ENCODE assay signal across 20 cellular contexts in the genomic region with DNA sequence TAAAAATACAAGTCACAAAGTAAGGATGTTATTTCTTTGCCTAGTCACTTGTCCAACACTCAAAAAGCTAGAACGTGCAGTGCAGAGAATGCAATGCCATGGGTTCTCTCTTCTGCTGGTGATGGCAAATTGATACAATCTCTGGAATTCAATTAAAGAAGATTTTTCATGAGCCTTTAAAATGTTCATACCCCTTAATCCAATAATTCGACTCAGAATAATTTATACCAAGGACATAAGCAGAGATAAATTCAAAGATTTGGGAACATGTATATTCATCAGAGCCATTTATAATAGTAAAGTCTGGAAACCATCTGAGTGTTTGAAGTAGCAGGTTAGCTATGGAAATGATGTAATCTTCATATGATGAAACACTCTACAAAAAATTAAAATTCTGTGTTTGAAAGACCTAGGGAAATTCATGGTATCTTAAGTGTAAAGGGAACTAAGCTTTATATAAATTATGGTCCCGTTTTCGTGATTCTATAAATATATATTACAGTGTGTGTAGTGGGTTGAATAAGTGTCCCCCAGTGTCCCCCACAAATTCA. TPM values are rescaled to one million over a fixed set of nuclear protein-coding genes. Genes with fewer than 3 reads are reported as not detected.
DNase-seq lines count a peak whose midpoint lies in the region; ATAC-seq and TF ChIP-seq lines count a peak whose summit lies in the region.
"Had no signal": no experiment of that assay in that cellular context is flagged by ENCODE, and none has a peak within 500 bp of the region (broad histone marks: within the 10 kb centered on the region; RNA-seq: fewer than 3 reads in every experiment).

No MANE protein-coding gene starts in this region.

- no peak for TF ChIP-seq CTCF in SK-N-SH (IDR thresholded peaks at IDR 0.05)
- TF ChIP-seq CTCF in osteocyte (IDR thresholded peaks at IDR 0.05) = no peak

- H3K9me3 Mint-ChIP-seq in dendritic cell treated with granulocyte-macrophage colony-stimulating factor and Interleukin-4, amounts not matched to agents 40 ng/mL and 50 ng/mL, for 4 days = peaks cover 14% of the 10 kb centered on the region
- peaks cover 9% of the 10 kb centered on the region for H3K9me3 Mint-ChIP-seq in osteocyte (ENCODE audit: unreplicated experiment)

- 52% methylated on average over 4 of the region's 4 CpGs for WGBS in SK-N-SH (ENCODE audit: low lambda C conversion rate)
- WGBS in aorta, 2 donors = 78 to 84% methylated on average over 4 of the region's 4 CpGs

- H3K36me3 ChIP-seq in SK-N-SH (replicated peaks in 1 of 2; ENCODE audit: control insufficient read depth in 1 of 2, insufficient read depth in 2 of 2, low read length in 1 of 2) (no peaks in the 10 kb centered on the region), adipocyte (ENCODE audit: control insufficient read depth, insufficient read depth, low read length, severe bottlenecking) (no peaks in the 10 kb centered on the region), aorta (ENCODE audit: control insufficient read depth in 1 of 2, insufficient read depth in 2 of 2, low read length in 1 of 2) (no peaks in the 10 kb centered on the region)
- H3K36me3 ChIP-seq: BLaER1 treated with 17β-estradiol and CSF1 and Interleukin-3, amounts not matched to agents 10 nM and 100 nM had no signal

- H2AFZ ChIP-seq in SK-N-SH (ENCODE audit: low read depth) = no peak overlapping the region

- H3K36me3 Mint-ChIP-seq in dendritic cell treated with granulocyte-macrophage colony-stimulating factor and Interleukin-4, amounts not matched to agents 40 ng/mL and 50 ng/mL, for 4 days (ENCODE audit: low read depth) = no peaks in the 10 kb centered on the region
- H3K36me3 Mint-ChIP-seq in osteocyte (ENCODE audit: unreplicated experiment) = no peaks in the 10 kb centered on the region
- H3K36me3 Mint-ChIP-seq: CD8-positive, alpha-beta T cell had no signal

- intact Hi-C loops in dendritic cell treated with granulocyte-macrophage colony-stimulating factor and Interleukin-4, amounts not matched to agents 40 ng/mL and 50 ng/mL, for 4 days (cut with micrococcal nuclease) = no loop called here
- intact Hi-C loops in aorta (cut with DNase I) = loop anchor here in 1 of 2 donors (10.0 kb wide), 1 partner anchor 342 kb away; no protein-coding TSS in a partner anchor

- H3K9me3 ChIP-seq in SK-N-SH (no peaks in the 10 kb centered on the region), adipocyte (ENCODE audit: control insufficient read depth, low read length) (no peaks in the 10 kb centered on the region), aorta (ENCODE audit: control insufficient read depth, low read length) (peaks cover 3% of the 10 kb centered on the region)
- H3K9me3 ChIP-seq: A549, Caco-2 had no signal

- peaks cover 0 to 5% of the 10 kb centered on the region in 2 experiments; a peak in 2 of 4 replicates for H3K4me1 ChIP-seq in SK-N-SH (ENCODE audit: control insufficient read depth in 1 of 2, insufficient read depth in 2 of 2, low read depth in 1 of 2, low read length in 1 of 2)
- H3K4me1 ChIP-seq in adipocyte (ENCODE audit: control insufficient read depth, insufficient read depth, low read length) = peaks cover 26% of the 10 kb centered on the region
- H3K4me1 ChIP-seq in aorta (ENCODE audit: control insufficient read depth in 1 of 2, insufficient read depth in 2 of 2, low read length in 2 of 2) = no peaks in the 10 kb centered on the region

- H3K4me3 ChIP-seq in SK-N-SH (ENCODE audit: low read depth in 2 of 2, low read length in 1 of 2) (no peak overlapping the region), adipocyte (ENCODE audit: low read length) (no peak overlapping the region), aorta (ENCODE audit: low read length in 2 of 2) (no peak overlapping the region)
- H3K4me3 ChIP-seq: A549; BLaER1 treated with 17β-estradiol and CSF1 and Interleukin-3, amounts not matched to agents 10 nM and 100 nM; GM12878 had no signal

- POLR2A ChIA-PET in SK-N-SH (lab: Yijun Ruan, JAX) = no interaction called here

- no peaks in the 10 kb centered on the region for H3K9me2 ChIP-seq in SK-N-SH

- H3K9ac ChIP-seq in SK-N-SH (no peak overlapping the region), adipocyte (ENCODE audit: low read length) (no peak overlapping the region)
- H3K9ac ChIP-seq: BLaER1 treated with 17β-estradiol and CSF1 and Interleukin-3, amounts not matched to agents 10 nM and 100 nM had no signal

- H3K27me3 ChIP-seq in SK-N-SH (ENCODE audit: insufficient read depth) (no peaks in the 10 kb centered on the region), adipocyte (replicated peaks; ENCODE audit: control insufficient read depth, insufficient read depth, low read length) (no peaks in the 10 kb centered on the region), aorta (ENCODE audit: control insufficient read depth in 1 of 2, insufficient read depth in 2 of 2, low read length in 1 of 2) (no peaks in the 10 kb centered on the region)
- H3K27me3 ChIP-seq: BLaER1 treated with 17β-estradiol and CSF1 and Interleukin-3, amounts not matched to agents 10 nM and 100 nM had no signal

- no peaks in the 10 kb centered on the region for H4K20me1 ChIP-seq in SK-N-SH (ENCODE audit: insufficient read depth)
- H4K20me1 ChIP-seq: BLaER1 treated with 17β-estradiol and CSF1 and Interleukin-3, amounts not matched to agents 10 nM and 100 nM had no signal

- H3K27ac ChIP-seq in SK-N-SH (ENCODE audit: low read depth in 2 of 2, low read length in 1 of 2) (no peak overlapping the region), aorta (ENCODE audit: low read depth in 1 of 2, low read length in 2 of 2) (no peak overlapping the region)
- H3K27ac ChIP-seq: 22Rv1; A549; BLaER1 treated with 17β-estradiol and CSF1 and Interleukin-3, amounts not matched to agents 10 nM and 100 nM; C4-2B had no signal

- CTCF ChIA-PET in SK-N-SH (lab: Yijun Ruan, JAX) = interaction anchor here (1.7 kb wide), 1 partner anchor 346 kb away, joined by 4 read pairs; no protein-coding TSS in a partner anchor

- ATAC-seq in SK-N-SH treated with all-trans-retinoic acid at 6 μM for 48 hours (no peak), aorta (ENCODE audit: low FRiP score) (no peak)
- ATAC-seq: A549; CD8-positive, alpha-beta T cell; GM12878 had no signal

- DNase-seq in SK-N-SH = no peak
- DNase-seq in adipocyte (ENCODE audit: low read depth) = peak; percentile 34
- no peak for DNase-seq in aorta
- DNase-seq in EL = no peak
- DNase-seq in osteocyte (ENCODE audit: extremely low spot score, unreplicated experiment) = no peak
- DNase-seq: AML-193; Caco-2; Calu3; CD4-positive, alpha-beta T cell; CD8-positive, alpha-beta T cell; DMS79 treated with DMSO at 0.1 percent for 48 hours; GDM1 had no signal

- peaks cover 13% of the 10 kb centered on the region for H3K27me3 Mint-ChIP-seq in dendritic cell treated with granulocyte-macrophage colony-stimulating factor and Interleukin-4, amounts not matched to agents 40 ng/mL and 50 ng/mL, for 4 days
- peaks cover 18% of the 10 kb centered on the region for H3K27me3 Mint-ChIP-seq in osteocyte (ENCODE audit: unreplicated experiment)
- H3K27me3 Mint-ChIP-seq: CD4-positive, alpha-beta T cell had no signal

- TF ChIP-seq RAD21 in SK-N-SH (IDR thresholded peaks at IDR 0.05; ENCODE audit: low read length) = no peak

- peak overlapping the region; percentile 20 for H3K27ac Mint-ChIP-seq in dendritic cell treated with granulocyte-macrophage colony-stimulating factor and Interleukin-4, amounts not matched to agents 40 ng/mL and 50 ng/mL, for 4 days
- H3K27ac Mint-ChIP-seq in osteocyte (ENCODE audit: unreplicated experiment) = no peak overlapping the region
- H3K27ac Mint-ChIP-seq: B cell; CD4-positive, alpha-beta T cell; CD8-positive, alpha-beta T cell had no signal

- H3K4me1 Mint-ChIP-seq in dendritic cell treated with granulocyte-macrophage colony-stimulating factor and Interleukin-4, amounts not matched to agents 40 ng/mL and 50 ng/mL, for 4 days (ENCODE audit: low read depth) = peaks cover 19% of the 10 kb centered on the region
- peaks cover 16% of the 10 kb centered on the region for H3K4me1 Mint-ChIP-seq in osteocyte (ENCODE audit: unreplicated experiment)

- no peak overlapping the region for H3K4me3 Mint-ChIP-seq in dendritic cell treated with granulocyte-macrophage colony-stimulating factor and Interleukin-4, amounts not matched to agents 40 ng/mL and 50 ng/mL, for 4 days
- no peak overlapping the region for H3K4me3 Mint-ChIP-seq in osteocyte (ENCODE audit: unreplicated experiment)
- H3K4me3 Mint-ChIP-seq: B cell; CD4-positive, alpha-beta T cell; CD8-positive, alpha-beta T cell had no signal

- no peak overlapping the region for H3K4me2 ChIP-seq in SK-N-SH
- H3K4me2 ChIP-seq: A549; BLaER1 treated with 17β-estradiol and CSF1 and Interleukin-3, amounts not matched to agents 10 nM and 100 nM had no signal

- H3K79me2 ChIP-seq in SK-N-SH (ENCODE audit: insufficient read depth) = peaks cover 16% of the 10 kb centered on the region

- no peak for TF ChIP-seq EP300 in SK-N-SH (IDR thresholded peaks at IDR 0.05; ENCODE audit: borderline replicate concordance in 1 of 2, low read depth in 1 of 2, low read length in 1 of 2)

- no peaks in the 10 kb centered on the region for H3F3A ChIP-seq in SK-N-SH (replicated peaks; ENCODE audit: insufficient read depth)

TF ChIP-seq in SK-N-SH treated with all-trans-retinoic acid at 6 μM for 48 hours, 23 proteins besides CTCF, POLR2A, EP300 and RAD21 (continues in another document):
- TF ChIP-seq ISL1 (CRISPR knock-in tag; IDR thresholded peaks at IDR 0.05) (peak; percentile 95), TCF4 (CRISPR knock-in tag; IDR thresholded peaks at IDR 0.05; ENCODE audit: borderline replicate concordance) (peak; percentile 38; the same call in 1 of the 2 replicates)

TF ChIP-seq in SK-N-SH, 30 proteins besides CTCF, POLR2A, EP300 and RAD21 (continues in another document):
- no peak for TF ChIP-seq FOSL2 (IDR thresholded peaks at IDR 0.05; ENCODE audit: borderline replicate concordance, low read depth)
- TF ChIP-seq GATA2 (CRISPR knock-in tag; IDR thresholded peaks at IDR 0.05) = no peak
- no peak for TF ChIP-seq TAF1 (IDR thresholded peaks at IDR 0.05; ENCODE audit: borderline replicate concordance, low read depth, low read length)
- TF ChIP-seq ELF1 (IDR thresholded peaks at IDR 0.05) = no peak
- TF ChIP-seq NRF1 (IDR thresholded peaks at IDR 0.05; ENCODE audit: low read depth, low read length) = no peak
- TF ChIP-seq RXRA (IDR thresholded peaks at IDR 0.05; ENCODE audit: borderline replicate concordance, low read depth) = no peak

RNA-seq across cellular contexts. Expression of gene AGPAT4, which starts 2.8 kb away (rescaled TPM):
- polyA plus RNA-seq in SK-N-SH (2012; rRNA removed) (3.9 and 4.8 TPM in 2 replicates), aorta (1 to 10 TPM; 1.0 to 4.2 TPM)
- 2.1 and 2.5 TPM in 2 replicates for polyA plus RNA-seq in SK-N-SH (2012; cell fraction: cytosol; rRNA removed)
- polyA plus RNA-seq in SK-N-SH (2012; cell fraction: nucleus; rRNA removed) = 9.4 and 12.1 TPM in 2 replicates
- total RNA-seq in aorta (10 to 100 TPM; 17.7 to 17.9 TPM), osteocyte (8.3 and 10.1 TPM in 2 replicates)
